In genomic region chr12:49036029-49036428, GRCh38 we compare ENCODE assay signal across 25 cellular contexts. TPM values are rescaled to one million over a fixed set of nuclear protein-coding genes. Genes with fewer than 3 reads are reported as not detected.
"Had no signal": no experiment of that assay in that cellular context is flagged by ENCODE, and none has a peak within 500 bp of the region (broad histone marks: within the 10 kb centered on the region; RNA-seq: fewer than 3 reads in every experiment).

No MANE protein-coding gene starts in this region.

- H3K4me1 Mint-ChIP-seq: neural crest cell had no signal

- H3K36me3 Mint-ChIP-seq: natural killer cell had no signal

- H3K27me3 Mint-ChIP-seq: progenitor cell of endocrine pancreas had no signal

- H3K4me3 ChIP-seq: dorsolateral prefrontal cortex, gastrocnemius medialis, heart right ventricle, mucosa of descending colon, pancreas, testis, transverse colon had no signal

- H3K4me1 ChIP-seq: gastrocnemius medialis, pancreas, testis, transverse colon had no signal

- ATAC-seq: esophagus mucosa; gastrocnemius medialis; heart right ventricle; left lobe of liver; mucosa of descending colon; natural killer cell; pancreas; right cardiac atrium; stimulated activated naive CD8-positive, alpha-beta T cell treated with anti-CD3 and anti-CD28 coated beads, Interleukin-15, Interleukin-2, amounts not matched to agents 100 U/mL and 50 U/mL, for 24 hours had no signal

- DNase-seq: cortex of kidney; effector CD8-positive, alpha-beta T cell; gastrocnemius medialis; heart right ventricle; hypothalamus; islet precursor cell; natural killer cell; nucleus accumbens; pancreas; right cardiac atrium; small intestine; stimulated activated CD4-positive, alpha-beta T cell treated with anti-CD3 and anti-CD28 coated beads, Interleukin-12 subunit alpha, Interleukin-12 subunit beta, amount 100 ng/mL, for 4 hours; stimulated activated naive CD8-positive, alpha-beta T cell treated with anti-CD3 and anti-CD28 coated beads, Interleukin-15, Interleukin-2, amounts not matched to agents 100 U/mL and 50 U/mL, for 24 hours; testis; transverse colon had no signal

- H3K27ac ChIP-seq: gastrocnemius medialis, heart right ventricle, pancreas, testis, transverse colon had no signal

- H3K9me3 Mint-ChIP-seq: natural killer cell, neural crest cell had no signal

- H3K27me3 ChIP-seq: dorsolateral prefrontal cortex, gastrocnemius medialis, heart right ventricle, pancreas, testis, transverse colon had no signal

- H3K4me3 Mint-ChIP-seq: natural killer cell had no signal

- H3K27ac Mint-ChIP-seq: progenitor cell of endocrine pancreas had no signal

- H3K9me3 ChIP-seq: gastrocnemius medialis, heart right ventricle, mucosa of descending colon, pancreas, testis, transverse colon had no signal

RNA-seq across cellular contexts. Expression of gene RHEBL1, which starts 33.8 kb away (rescaled TPM):
- total RNA-seq: transverse colon, ureter had no signal

RNA-seq across cellular contexts. Expression of gene DDN, which starts 36.9 kb away (rescaled TPM):
- total RNA-seq: left lobe of liver, subcutaneous adipose tissue had no signal

RNA-seq across cellular contexts. Expression of gene WNT1, which starts 57.9 kb away (rescaled TPM):
- total RNA-seq: esophagus mucosa, fibroblast of villous mesenchyme, gastrocnemius medialis, heart right ventricle, left lobe of liver, lower leg skin, mucosa of descending colon, pancreas, progenitor cell of endocrine pancreas, right cardiac atrium, subcutaneous adipose tissue, transverse colon, ureter had no signal
- polyA plus RNA-seq: heart right ventricle, pancreas, right cardiac atrium, small intestine had no signal
